Comparison of ENCODE assay signal across 26 cellular contexts in genomic region chr2:195538937-195539336, GRCh38.
DNase-seq lines count a peak whose midpoint lies in the region; ATAC-seq and TF ChIP-seq lines count a peak whose summit lies in the region.
"Had no signal": no experiment of that assay in that cellular context is flagged by ENCODE, and none has a peak within 500 bp of the region (broad histone marks: within the 10 kb centered on the region; RNA-seq: fewer than 3 reads in every experiment).

No MANE protein-coding gene starts in this region.

- BruUV-seq in OCI-LY7 (replicated peaks; lab: Mats Ljungman, UMichigan): no TSS peak

- H3K9me3 ChIP-seq in OCI-LY7 (ENCODE audit: low read length): no peaks in the 10 kb centered on the region
- H3K9me3 ChIP-seq in esophagus squamous epithelium: no peaks in the 10 kb centered on the region
- H3K9me3 ChIP-seq: gastrocnemius medialis, left ventricle myocardium inferior, testis, vagina had no signal

- H2AFZ ChIP-seq in OCI-LY7 (ENCODE audit: low read length): no peak overlapping the region

- 84 to 100% methylated on average over 2 of the region's 2 CpGs for WGBS in esophagus squamous epithelium, 2 donors

- H3K27me3 ChIP-seq in esophagus squamous epithelium: no peaks in the 10 kb centered on the region
- H3K27me3 ChIP-seq: gastrocnemius medialis, testis, vagina had no signal

- intact Hi-C loops in natural killer cell (cut with micrococcal nuclease): loop anchor here (10.0 kb wide), 2 partner anchors 526 to 626 kb away; partner anchors contain the start of gene DNAH7
- intact Hi-C loops in OCI-LY7 (cut with micrococcal nuclease; ENCODE audit: unreplicated experiment): loop anchor here (2.0 kb wide), 1 partner anchor 20 kb away; no protein-coding TSS in a partner anchor
- intact Hi-C loops in esophagus squamous epithelium (cut with DNase I): no loop called here

- peak overlapping the region; percentile 49 for H3K4me3 Mint-ChIP-seq in natural killer cell treated with Interleukin-12 subunit alpha and Interleukin-12 subunit beta and Interleukin-15 and Interleukin-18, amount 100 ng/mL, for 72 hours
- H3K4me3 Mint-ChIP-seq in natural killer cell: no peak overlapping the region
- H3K4me3 Mint-ChIP-seq in activated naive CD8-positive, alpha-beta T cell treated with anti-CD3 and anti-CD28 coated beads for 36 hours: no peak overlapping the region

- no peaks in the 10 kb centered on the region for H3K9me2 ChIP-seq in OCI-LY7 (ENCODE audit: insufficient read depth, low read length)

- peaks cover 0 to 10% of the 10 kb centered on the region in 2 donors for H3K27me3 Mint-ChIP-seq in natural killer cell treated with Interleukin-12 subunit alpha and Interleukin-12 subunit beta and Interleukin-15 and Interleukin-18, amount 100 ng/mL, for 72 hours
- H3K27me3 Mint-ChIP-seq in natural killer cell (ENCODE audit: low read depth in 2 of 2): peaks cover 9 to 20% of the 10 kb centered on the region in 2 donors
- H3K27me3 Mint-ChIP-seq in activated naive CD8-positive, alpha-beta T cell treated with anti-CD3 and anti-CD28 coated beads for 36 hours: no peaks in the 10 kb centered on the region

- peak overlapping the region; percentile 83 to 98 for H3K27ac Mint-ChIP-seq in natural killer cell treated with Interleukin-12 subunit alpha and Interleukin-12 subunit beta and Interleukin-15 and Interleukin-18, amount 100 ng/mL, for 72 hours
- H3K27ac Mint-ChIP-seq in natural killer cell: no peak overlapping the region
- peak overlapping the region; percentile 74 for H3K27ac Mint-ChIP-seq in activated naive CD8-positive, alpha-beta T cell treated with anti-CD3 and anti-CD28 coated beads for 36 hours
- H3K27ac Mint-ChIP-seq: progenitor cell of endocrine pancreas had no signal

- TF ChIP-seq CTCF in natural killer cell (IDR thresholded peaks at IDR 0.05) (no peak), OCI-LY7 (conservative IDR thresholded peaks at IDR 0.05; ENCODE audit: low read length) (no peak), esophagus squamous epithelium (IDR thresholded peaks at IDR 0.05) (no peak)

- H3K4me2 ChIP-seq in OCI-LY7 (ENCODE audit: low read length): 0 out of 2 replicates have a peak overlapping the region, but pooled peaks have one; percentile 19
- H3K4me2 ChIP-seq: KMS-11 had no signal

- H3K27ac ChIP-seq in OCI-LY7 (ENCODE audit: low read depth, low read length, poor library complexity, severe bottlenecking) (no peak overlapping the region), esophagus squamous epithelium (no peak overlapping the region)
- H3K27ac ChIP-seq: gastrocnemius medialis, KMS-11, left ventricle myocardium inferior, SK-N-MC, testis, vagina, WERI-Rb-1 had no signal

- peaks cover 33% of the 10 kb centered on the region for H3K36me3 Mint-ChIP-seq in natural killer cell treated with Interleukin-12 subunit alpha and Interleukin-12 subunit beta and Interleukin-15 and Interleukin-18, amount 100 ng/mL, for 72 hours
- H3K36me3 Mint-ChIP-seq in natural killer cell: peaks cover 9% of the 10 kb centered on the region
- peaks cover 28% of the 10 kb centered on the region for H3K36me3 Mint-ChIP-seq in activated naive CD8-positive, alpha-beta T cell treated with anti-CD3 and anti-CD28 coated beads for 36 hours

- peaks cover 2% of the 10 kb centered on the region for H3K9me3 Mint-ChIP-seq in natural killer cell treated with Interleukin-12 subunit alpha and Interleukin-12 subunit beta and Interleukin-15 and Interleukin-18, amount 100 ng/mL, for 72 hours
- H3K9me3 Mint-ChIP-seq in natural killer cell: no peaks in the 10 kb centered on the region
- H3K9me3 Mint-ChIP-seq in activated naive CD8-positive, alpha-beta T cell treated with anti-CD3 and anti-CD28 coated beads for 36 hours: peaks cover 22% of the 10 kb centered on the region

- H3K4me3 ChIP-seq in OCI-LY7 (ENCODE audit: low read depth, low read length, poor library complexity, severe bottlenecking): no peak overlapping the region
- no peak overlapping the region for H3K4me3 ChIP-seq in esophagus squamous epithelium
- H3K4me3 ChIP-seq: gastrocnemius medialis, left ventricle myocardium inferior, SK-N-MC, testis, vagina had no signal

- H3K4me1 ChIP-seq in OCI-LY7 (ENCODE audit: insufficient read depth, low read length, poor library complexity, severe bottlenecking) (peaks cover 37% of the 10 kb centered on the region), esophagus squamous epithelium (peaks cover 0 to 13% (median 0%) of the 10 kb centered on the region in 3 donors)

- CTCF ChIA-PET in OCI-LY7 (lab: Charles Lee; ENCODE audit: unreplicated experiment): no interaction called here

- ATAC-seq in natural killer cell treated with Interleukin-12 subunit alpha and Interleukin-12 subunit beta and Interleukin-15 and Interleukin-18, amount 100 ng/mL, for 72 hours: no peak
- ATAC-seq in natural killer cell: no peak
- ATAC-seq: gastrocnemius medialis, HCT116 had no signal

- H4K20me1 ChIP-seq in OCI-LY7 (ENCODE audit: insufficient read depth, low read length): no peaks in the 10 kb centered on the region

- H3K79me2 ChIP-seq in OCI-LY7 (ENCODE audit: insufficient read depth, low read depth, low read length): no peaks in the 10 kb centered on the region

- no peaks in the 10 kb centered on the region for H3K36me3 ChIP-seq in OCI-LY7 (ENCODE audit: insufficient read depth, low read length)
- H3K36me3 ChIP-seq in esophagus squamous epithelium: no peaks in the 10 kb centered on the region
- H3K36me3 ChIP-seq: gastrocnemius medialis, left ventricle myocardium inferior, vagina, WERI-Rb-1 had no signal

- no peak for DNase-seq in natural killer cell treated with Interleukin-12 subunit alpha and Interleukin-12 subunit beta and Interleukin-15 and Interleukin-18, amount 100 ng/mL, for 72 hours (ENCODE audit: low spot score)
- DNase-seq in natural killer cell: no peak
- peak; percentile 57 for DNase-seq in OCI-LY7 (ENCODE audit: low spot score)
- DNase-seq in activated naive CD8-positive, alpha-beta T cell treated with anti-CD3 and anti-CD28 coated beads for 36 hours: no peak
- no peak for DNase-seq in anterior cingulate cortex (lab: John Stamatoyannopoulos, UW)
- no peak for DNase-seq in esophagus squamous epithelium (lab: John Stamatoyannopoulos, UW)
- DNase-seq in mesenteric fat pad (ENCODE audit: low spot score): no peak
- DNase-seq: activated effector memory CD4-positive, alpha-beta T cell treated with anti-CD3 and anti-CD28 coated beads, Interleukin-2, amount 50 U/mL, for 16 hours; DMS153; effector CD8-positive, alpha-beta T cell; gastrocnemius medialis; GF-D8; hypothalamus; left ventricle myocardium inferior; midbrain; NCI-H1694; NCI-H2171; NCI-H524; RPMI8226; testis; WERI-Rb-1 had no signal

- H3K4me1 Mint-ChIP-seq in natural killer cell treated with Interleukin-12 subunit alpha and Interleukin-12 subunit beta and Interleukin-15 and Interleukin-18, amount 100 ng/mL, for 72 hours (ENCODE audit: low read depth in 2 of 2): peaks cover 67 to 88% of the 10 kb centered on the region in 2 donors
- peaks cover 64 to 66% of the 10 kb centered on the region in 2 donors for H3K4me1 Mint-ChIP-seq in natural killer cell
- H3K4me1 Mint-ChIP-seq in activated naive CD8-positive, alpha-beta T cell treated with anti-CD3 and anti-CD28 coated beads for 36 hours: peaks cover 66% of the 10 kb centered on the region

- no peak for TF ChIP-seq POLR2A in esophagus squamous epithelium (IDR thresholded peaks at IDR 0.05)

- POLR2A ChIA-PET in OCI-LY7 (lab: Charles Lee): interaction anchor here (0.5 to 1.5 kb wide), 5 partner anchors 14 to 1530 kb away, joined by 3 to 5 read pairs (median 4); no protein-coding TSS in a partner anchor

Comparison
In these comparisons a context has a peak if more than half of its experiments do, and no peak if none do; other contexts are left out.
1. H3K27ac Mint-ChIP-seq: peak in natural killer cell treated with Interleukin-12 subunit alpha and Interleukin-12 subunit beta and Interleukin-15 and Interleukin-18, amount 100 ng/mL, for 72 hours (2 of 2) and activated naive CD8-positive, alpha-beta T cell treated with anti-CD3 and anti-CD28 coated beads for 36 hours (single experiment); none in natural killer cell (0 of 2).